25 cellular contexts compared by ENCODE assay signal in genomic region chr9:129032541-129033159, GRCh38.
"Had no signal": no experiment of that assay in that cellular context is flagged by ENCODE, and none has a peak within 500 bp of the region (broad histone marks: within the 10 kb centered on the region; RNA-seq: fewer than 3 reads in every experiment).

No MANE protein-coding gene starts in this region.

- H3K36me3 ChIP-seq: left ventricle myocardium inferior, neutrophil, ovary, prostate gland, suprapubic skin, thoracic aorta, tibial artery, upper lobe of right lung had no signal

- H3K4me3 ChIP-seq: left ventricle myocardium inferior, lung, ovary, prostate gland, skin epidermis, suprapubic skin, thoracic aorta, tibial artery, upper lobe of right lung had no signal

- FAIRE-seq: urothelium cell line had no signal

- H3K27ac ChIP-seq: left ventricle myocardium inferior, neutrophil, ovary, prostate gland, skin epidermis, suprapubic skin, thoracic aorta, tibial artery, upper lobe of right lung had no signal

- H3K9me3 ChIP-seq: left ventricle myocardium inferior, neutrophil, ovary, prostate gland, suprapubic skin, thoracic aorta, tibial artery, upper lobe of right lung had no signal

- H3K27me3 ChIP-seq: neutrophil, ovary, suprapubic skin, tibial artery, upper lobe of right lung had no signal

- DNase-seq: hypothalamus; islet precursor cell; left ventricle myocardium inferior; naive thymus-derived CD8-positive, alpha-beta T cell; occipital lobe; ovary; retina; stimulated activated CD4-positive, alpha-beta T cell treated with anti-CD3 and anti-CD28 coated beads, Interleukin-12 subunit alpha, Interleukin-12 subunit beta, amount 100 ng/mL, for 4 hours; stimulated activated CD4-positive, alpha-beta T cell treated with anti-CD3 and anti-CD28 coated beads, Interleukin-15, amount 100 ng/mL, for 24 hours; stimulated activated CD4-positive, alpha-beta T cell treated with anti-CD3 and anti-CD28 coated beads, Interleukin-2, amount 100 ng/mL, for 24 hours; stimulated activated CD4-positive, alpha-beta T cell treated with anti-CD3 and anti-CD28 coated beads, Interleukin-4, amount 100 ng/mL, for 24 hours; stimulated activated naive CD4-positive, alpha-beta T cell; tibial artery; trophoblast cell; upper lobe of right lung had no signal

- ATAC-seq: naive thymus-derived CD8-positive, alpha-beta T cell; right cardiac atrium; sciatic nerve; stimulated activated effector memory CD8-positive, alpha-beta T cell treated with anti-CD3 and anti-CD28 coated beads, Interleukin-12 subunit alpha, Interleukin-12 subunit beta, amount 100 ng/mL, for 72 hours; upper lobe of right lung had no signal
